ENCODE assay signal across 1 cellular context in genomic region chr1:101199637-101199982, GRCh38.
TF ChIP-seq lines count a peak whose summit lies in the region.

No MANE protein-coding gene starts in this region.

TF ChIP-seq in IMR-90, 13 proteins besides CTCF, POLR2A, EP300 and RAD21:
- TF ChIP-seq MAFK (IDR thresholded peaks at IDR 0.05; ENCODE audit: low read depth, low read length) (no peak), MXI1 (IDR thresholded peaks at IDR 0.05; ENCODE audit: borderline replicate concordance, low read depth, low read length) (no peak), MAZ (IDR thresholded peaks at IDR 0.05; ENCODE audit: borderline replicate concordance, low read depth, low read length) (no peak), RCOR1 (IDR thresholded peaks at IDR 0.05; ENCODE audit: insufficient replicate concordance, low read length) (no peak), ELK1 (IDR thresholded peaks at IDR 0.05; ENCODE audit: borderline replicate concordance, low read depth, low read length) (no peak), CEBPB (IDR thresholded peaks at IDR 0.05; ENCODE audit: low read depth, low read length) (no peak), FOS (IDR thresholded peaks at IDR 0.05; ENCODE audit: low read depth, low read length) (no peak), NFE2L2 (IDR thresholded peaks at IDR 0.05; ENCODE audit: low read depth, low read length) (no peak), SMC3 (IDR thresholded peaks at IDR 0.05; ENCODE audit: low read depth, low read length) (no peak), BHLHE40 (IDR thresholded peaks at IDR 0.05; ENCODE audit: low read depth, low read length) (no peak), USF2 (IDR thresholded peaks at IDR 0.05; ENCODE audit: low read depth, low read length) (no peak), CHD1 (IDR thresholded peaks at IDR 0.05; ENCODE audit: low read depth, low read length) (no peak), RFX5 (IDR thresholded peaks at IDR 0.05; ENCODE audit: low read depth, low read length) (no peak)
